In the genomic region with DNA sequence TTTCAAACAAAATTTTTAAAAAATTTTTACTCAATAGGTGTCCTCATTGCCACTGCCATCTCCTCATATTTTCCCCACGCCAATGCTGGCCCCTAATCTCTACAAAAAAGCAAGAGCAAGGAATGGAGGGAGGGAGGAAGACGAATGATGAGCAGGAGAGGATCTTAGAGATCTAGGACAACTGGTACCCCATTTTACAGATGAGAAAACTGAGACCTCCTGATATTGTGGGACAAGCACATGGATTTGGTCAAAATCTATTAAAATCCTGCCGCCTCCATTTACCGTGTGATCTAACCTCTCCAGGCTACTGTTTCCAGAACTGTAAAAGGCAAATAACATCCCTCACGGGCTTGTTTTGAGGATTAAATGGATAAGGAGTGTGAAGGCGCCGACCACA, we compare ENCODE assay signal across 8 cellular contexts. TPM values are rescaled to one million over a fixed set of nuclear protein-coding genes. Genes with fewer than 3 reads are reported as not detected.
DNase-seq lines count a peak whose midpoint lies in the region; ATAC-seq and TF ChIP-seq lines count a peak whose summit lies in the region.

No MANE protein-coding gene starts in this region.

- peaks cover 12% of the 10 kb centered on the region for H3K27me3 Mint-ChIP-seq in activated naive CD4-positive, alpha-beta T cell treated with anti-CD3 and anti-CD28 coated beads, Interleukin-2, amount 10 ng/mL, durations not matched to agents 7 days and 5 days
- H3K27me3 Mint-ChIP-seq in memory B cell, result no peaks in the 10 kb centered on the region

- peaks cover 60% of the 10 kb centered on the region for H3K4me1 Mint-ChIP-seq in activated naive CD4-positive, alpha-beta T cell treated with anti-CD3 and anti-CD28 coated beads, Interleukin-2, amount 10 ng/mL, durations not matched to agents 7 days and 5 days
- peaks cover 42% of the 10 kb centered on the region for H3K4me1 Mint-ChIP-seq in memory B cell

- intact Hi-C loops in thyroid gland (cut with DNase I), result no loop called here

- H3K4me1 ChIP-seq in adipocyte (ENCODE audit: control insufficient read depth, insufficient read depth, low read length) (peaks cover 33% of the 10 kb centered on the region), thyroid gland (peaks cover 39 to 71% of the 10 kb centered on the region in 2 donors)

- TF ChIP-seq POLR2A in thyroid gland (IDR thresholded peaks at IDR 0.05), result no peak

- CTCF ChIA-PET in activated naive CD4-positive, alpha-beta T cell treated with anti-CD3 and anti-CD28 coated beads, Interleukin-2, amount 10 ng/mL, durations not matched to agents 7 days and 5 days (lab: Charles Lee), result no interaction called here

- H3K36me3 ChIP-seq in adipocyte (ENCODE audit: control insufficient read depth, insufficient read depth, low read length, severe bottlenecking), result peaks cover 8% of the 10 kb centered on the region
- no peaks in the 10 kb centered on the region for H3K36me3 ChIP-seq in thyroid gland

- no peak for TF ChIP-seq CTCF in thyroid gland (IDR thresholded peaks at IDR 0.05)

- peaks cover 39% of the 10 kb centered on the region for H3K36me3 Mint-ChIP-seq in activated naive CD4-positive, alpha-beta T cell treated with anti-CD3 and anti-CD28 coated beads, Interleukin-2, amount 10 ng/mL, durations not matched to agents 7 days and 5 days
- H3K36me3 Mint-ChIP-seq in memory B cell, result peaks cover 2% of the 10 kb centered on the region

- H3K9ac ChIP-seq in adipocyte (ENCODE audit: low read length), result peak overlapping the region; percentile 53

- H3K9me3 Mint-ChIP-seq in activated naive CD4-positive, alpha-beta T cell treated with anti-CD3 and anti-CD28 coated beads, Interleukin-2, amount 10 ng/mL, durations not matched to agents 7 days and 5 days, result no peaks in the 10 kb centered on the region
- no peaks in the 10 kb centered on the region for H3K9me3 Mint-ChIP-seq in memory B cell

- H3K27me3 ChIP-seq in adipocyte (replicated peaks; ENCODE audit: control insufficient read depth, insufficient read depth, low read length), result no peaks in the 10 kb centered on the region
- no peaks in the 10 kb centered on the region for H3K27me3 ChIP-seq in thyroid gland

- H3K9me3 ChIP-seq in adipocyte (ENCODE audit: control insufficient read depth, low read length) (no peaks in the 10 kb centered on the region), thyroid gland (no peaks in the 10 kb centered on the region)

- peak overlapping the region; percentile 97 for H3K4me3 Mint-ChIP-seq in activated naive CD4-positive, alpha-beta T cell treated with anti-CD3 and anti-CD28 coated beads, Interleukin-2, amount 10 ng/mL, durations not matched to agents 7 days and 5 days
- H3K4me3 Mint-ChIP-seq in memory B cell, result no peak overlapping the region

- DNase-seq in activated naive CD4-positive, alpha-beta T cell treated with anti-CD3 and anti-CD28 coated beads, Interleukin-2, amount 10 ng/mL, durations not matched to agents 7 days and 5 days, result no peak
- no peak for DNase-seq in activated naive CD4-positive, alpha-beta T cell (lab: John Stamatoyannopoulos, UW)
- DNase-seq in adipocyte (ENCODE audit: low read depth), result no peak
- no peak for DNase-seq in memory B cell (ENCODE audit: low spot score in 2 of 2)
- no peak for DNase-seq in thyroid gland
- DNase-seq in EL, result no peak
- DNase-seq in NCI-H146 (lab: John Stamatoyannopoulos, UW), result no peak

- WGBS in thyroid gland, 2 donors, result 90 to 94% methylated on average over 7 of the region's 7 CpGs

- peak overlapping the region; percentile 85 for H3K27ac Mint-ChIP-seq in activated naive CD4-positive, alpha-beta T cell treated with anti-CD3 and anti-CD28 coated beads, Interleukin-2, amount 10 ng/mL, durations not matched to agents 7 days and 5 days
- peak overlapping the region; percentile 89 for H3K27ac Mint-ChIP-seq in memory B cell

- H3K4me3 ChIP-seq in adipocyte (ENCODE audit: low read length) (no peak overlapping the region), thyroid gland (replicated peaks in 1 of 3) (peak overlapping the region in 1 of 3 donors; percentile 17)

- peak overlapping the region in 2 of 3 donors; percentile 91 to 93 for H3K27ac ChIP-seq in thyroid gland

- ATAC-seq in memory B cell (ENCODE audit: low read depth), result no peak
- ATAC-seq in GM21360 (IDR thresholded peaks at IDR 0.05; ENCODE audit: unreplicated experiment), result no peak

RNA-seq across cellular contexts. Expression of gene HEG1, which starts 4.6 kb away (rescaled TPM):
- total RNA-seq in thyroid gland, result 100 to 1,000 TPM in 3 of 4 donors, 10 to 100 TPM in 1; 91.4 to 266 (median 199) TPM
